In genomic region chr11:111539426-111540113, GRCh38 we compare ENCODE assay signal across 9 cellular contexts. TPM values are rescaled to one million over a fixed set of nuclear protein-coding genes. Genes with fewer than 3 reads are reported as not detected.
A peak's percentile ranks its signal among the peaks of the same experiment; 100 is the strongest.
DNase-seq lines count a peak whose midpoint lies in the region; ATAC-seq and TF ChIP-seq lines count a peak whose summit lies in the region.
"Had no signal": no experiment of that assay in that cellular context is flagged by ENCODE, and none has a peak within 500 bp of the region (broad histone marks: within the 10 kb centered on the region; RNA-seq: fewer than 3 reads in every experiment).

No MANE protein-coding gene starts in this region.

- peaks cover 15% of the 10 kb centered on the region for H3K79me2 ChIP-seq in osteoblast (ENCODE audit: insufficient read depth, low read length)

- H3K27me3 ChIP-seq in BJ (ENCODE audit: control insufficient read depth, insufficient read depth, low read length) (no peaks in the 10 kb centered on the region), osteoblast (ENCODE audit: insufficient read depth, low read length) (no peaks in the 10 kb centered on the region)

- no peaks in the 10 kb centered on the region for H3K9me3 ChIP-seq in osteoblast (ENCODE audit: low read depth, low read length)

- peak overlapping the region; percentile 56 for H3K4me3 ChIP-seq in BJ (ENCODE audit: low read depth, low read length)
- H3K4me3 ChIP-seq in coronary artery = peak overlapping the region; percentile 82
- H3K4me3 ChIP-seq in osteoblast (ENCODE audit: insufficient read depth, low read length) = peak overlapping the region; percentile 75
- H3K4me3 ChIP-seq in lower leg skin (ENCODE audit: low read depth, poor library complexity, severe bottlenecking) = no peak overlapping the region

- H3K36me3 ChIP-seq in BJ (ENCODE audit: control insufficient read depth, insufficient read depth, low read length) = peaks cover 6% of the 10 kb centered on the region
- H3K36me3 ChIP-seq in osteoblast (ENCODE audit: insufficient read depth, low read length) = peaks cover 9% of the 10 kb centered on the region

- H2AFZ ChIP-seq in osteoblast (ENCODE audit: low read length) = peak overlapping the region; percentile 96

- POLR2A ChIA-PET in BJ (lab: Charles Lee) = no interaction called here

- H3K27ac ChIP-seq in coronary artery = no peak overlapping the region
- no peak overlapping the region for H3K27ac ChIP-seq in osteoblast (ENCODE audit: low read depth, low read length)

- no peak for ATAC-seq in GM21360 (IDR thresholded peaks at IDR 0.05; ENCODE audit: unreplicated experiment)

- no peak for DNase-seq in BJ (ENCODE audit: low read depth)
- DNase-seq in NCI-H2171 (lab: John Stamatoyannopoulos, UW) = peak; percentile 19
- DNase-seq in coronary artery (ENCODE audit: low spot score) = no peak
- no peak for DNase-seq in osteoblast (ENCODE audit: insufficient read length, low spot score, missing footprints)
- no peak for DNase-seq in GM19240 (ENCODE audit: insufficient read length, low spot score)
- no peak for DNase-seq in NCI-H2029 (lab: John Stamatoyannopoulos, UW)
- no peak for DNase-seq in lower leg skin (ENCODE audit: low spot score in 2 of 2)
- DNase-seq: NCI-H2081 treated with DMSO at 0.1 percent for 48 hours had no signal

- CTCF ChIA-PET in BJ (lab: Yijun Ruan, JAX) = interaction anchor here (1.1 to 5.4 kb wide), 4 partner anchors 14 to 84 kb away, joined by 3 to 32 read pairs (median 3); no protein-coding TSS in a partner anchor

- TF ChIP-seq POLR2A in lower leg skin (IDR thresholded peaks at IDR 0.05) = no peak

- peak overlapping the region; percentile 90 for H3K4me2 ChIP-seq in osteoblast (ENCODE audit: insufficient read depth, low read length)

- TF ChIP-seq CTCF in BJ (IDR thresholded peaks at IDR 0.05; ENCODE audit: insufficient read depth, low read depth, low read length) = no peak
- TF ChIP-seq CTCF in coronary artery (IDR thresholded peaks at IDR 0.05) = no peak
- TF ChIP-seq CTCF in osteoblast (IDR thresholded peaks at IDR 0.05; ENCODE audit: extremely low read depth, low read depth, low read length) = no peak
- no peak for TF ChIP-seq CTCF in lower leg skin (IDR thresholded peaks at IDR 0.05)

- peaks cover 27% of the 10 kb centered on the region for H3K4me1 ChIP-seq in osteoblast (ENCODE audit: insufficient read depth, low read length)

- no peaks in the 10 kb centered on the region for H4K20me1 ChIP-seq in osteoblast (ENCODE audit: insufficient read depth, low read length)

- intact Hi-C loops in lower leg skin (cut with DNase I; ENCODE audit: low total_unique reads) = no loop called here

- WGBS in lower leg skin, 2 donors = 89 to 90% methylated on average over 9 of the region's 9 CpGs

RNA-seq across cellular contexts. Expression of gene LAYN, which starts 0.9 kb away (rescaled TPM):
- polyA plus RNA-seq in BJ (2011; rRNA removed) = 253 and 302 TPM in 2 replicates
- polyA minus RNA-seq in BJ (2011; rRNA and poly(A)+ RNA removed) = 109 and 185 TPM in 2 replicates
- total RNA-seq in osteoblast = 81.8 and 94.0 TPM in 2 replicates
- total RNA-seq in lower leg skin = 1 to 10 TPM; 1.9 to 3.0 (median 2.1) TPM

RNA-seq across cellular contexts. Expression of gene HOATZ, which starts 25.0 kb away (rescaled TPM):
- not detected in 2 replicates for polyA plus RNA-seq in BJ (2011; rRNA removed)
- not detected in 2 replicates for polyA minus RNA-seq in BJ (2011; rRNA and poly(A)+ RNA removed)
- total RNA-seq in osteoblast (not detected in 2 replicates), lower leg skin (not detected)

RNA-seq across cellular contexts. Expression of gene BTG4, which starts 27.4 kb away (rescaled TPM):
- polyA plus RNA-seq in BJ (2011; rRNA removed) = 0.11 TPM in 1 of 2 replicates, not detected in the other
- not detected in 2 replicates for polyA minus RNA-seq in BJ (2011; rRNA and poly(A)+ RNA removed)
- total RNA-seq in osteoblast = 0.29 TPM in 1 of 2 replicates, not detected in the other
- total RNA-seq in lower leg skin = not detected

Comparison
In these comparisons a context has a peak if more than half of its experiments do, and no peak if none do; other contexts are left out.
1. RNA of gene LAYN, which starts 0.9 kb away (total RNA-seq): 81.8 to 94.0 TPM in osteoblast; 1.9 to 3.0 TPM in lower leg skin; every median in the first group is over 10 times any median in the second.